In genomic region chr1:150283260-150283659, GRCh38 we compare ENCODE assay signal across 9 cellular contexts. TPM values are rescaled to one million over a fixed set of nuclear protein-coding genes. Genes with fewer than 3 reads are reported as not detected.
DNase-seq lines count a peak whose midpoint lies in the region; ATAC-seq and TF ChIP-seq lines count a peak whose summit lies in the region.
"Had no signal": no experiment of that assay in that cellular context is flagged by ENCODE, and none has a peak within 500 bp of the region (broad histone marks: within the 10 kb centered on the region; RNA-seq: fewer than 3 reads in every experiment).

No MANE protein-coding gene starts in this region.

- H3K4me3 Mint-ChIP-seq in neural progenitor cell, result peak overlapping the region; percentile 93

- no peak for TF ChIP-seq CTCF in AG04450 (IDR thresholded peaks at IDR 0.05; ENCODE audit: low read depth, low read length)
- no peak for TF ChIP-seq CTCF in neural progenitor cell (IDR thresholded peaks at IDR 0.05)
- no peak for TF ChIP-seq CTCF in mucosa of descending colon (IDR thresholded peaks at IDR 0.05)

- no peak overlapping the region for H3K27ac Mint-ChIP-seq in neural progenitor cell

- intact Hi-C loops in mucosa of descending colon (cut with DNase I, micrococcal nuclease), result no loop called here

- peaks cover 16% of the 10 kb centered on the region for H3F3A ChIP-seq in neural progenitor cell (ENCODE audit: low read depth)

- H3K79me2 ChIP-seq in neural progenitor cell (ENCODE audit: low read depth), result peaks cover 8% of the 10 kb centered on the region

- H3K4me1 Mint-ChIP-seq in neural progenitor cell, result peaks cover 34% of the 10 kb centered on the region

- H3K4me2 ChIP-seq in neural progenitor cell, result peak overlapping the region; percentile 95

- no peaks in the 10 kb centered on the region for H3K9me3 Mint-ChIP-seq in neural progenitor cell

- peaks cover 11% of the 10 kb centered on the region for H3K27me3 Mint-ChIP-seq in neural progenitor cell (ENCODE audit: insufficient read depth, low read depth)

- H3K27ac ChIP-seq in AG04450 (ENCODE audit: low read depth, low read length), result no peak overlapping the region
- no peak overlapping the region for H3K27ac ChIP-seq in HUES6 (ENCODE audit: low read depth, low read length)
- H3K27ac ChIP-seq in neural progenitor cell, result no peak overlapping the region

- H3K9me3 ChIP-seq in AG04450 (ENCODE audit: control insufficient read depth, insufficient read depth, low read length) (no peaks in the 10 kb centered on the region; the same call in 1 of the 2 replicates), HUES6 (ENCODE audit: control insufficient read depth, insufficient read depth, low read depth, low read length) (no peaks in the 10 kb centered on the region), endocrine pancreas (ENCODE audit: control insufficient read depth, low read length) (no peaks in the 10 kb centered on the region), neural progenitor cell (ENCODE audit: low read depth) (no peaks in the 10 kb centered on the region), mucosa of descending colon (no peaks in the 10 kb centered on the region)

- CTCF ChIA-PET in AG04450 (lab: Charles Lee), result interaction anchor here (1.3 to 3.5 kb wide), 2 partner anchors 11 to 27 kb away, joined by 10 to 44 read pairs; partner anchors contain the start of gene C1orf54

- peak overlapping the region; percentile 77 for H3K4me3 ChIP-seq in AG04450 (ENCODE audit: low read depth, low read length)
- H3K4me3 ChIP-seq in HUES6 (ENCODE audit: low read depth, low read length), result peak overlapping the region; percentile 83
- peak overlapping the region; percentile 69 for H3K4me3 ChIP-seq in endocrine pancreas (ENCODE audit: control insufficient read depth, insufficient read depth, low read length)
- H3K4me3 ChIP-seq in neural progenitor cell, result peak overlapping the region; percentile 71
- no peak overlapping the region for H3K4me3 ChIP-seq in mucosa of descending colon

- peaks cover 8% of the 10 kb centered on the region; the same call in 1 of the 2 replicates for H3K36me3 ChIP-seq in HUES6 (ENCODE audit: control insufficient read depth, insufficient read depth, low read length)
- H3K36me3 ChIP-seq in endocrine pancreas (ENCODE audit: control insufficient read depth, insufficient read depth, low read length), result no peaks in the 10 kb centered on the region
- no peaks in the 10 kb centered on the region for H3K36me3 ChIP-seq in neural progenitor cell
- H3K36me3 ChIP-seq in mucosa of descending colon (ENCODE audit: low read depth), result no peaks in the 10 kb centered on the region

- no peak overlapping the region for H2AFZ ChIP-seq in neural progenitor cell (replicated peaks)

- peaks cover 24% of the 10 kb centered on the region for H3K36me3 Mint-ChIP-seq in neural progenitor cell

- H3K9ac ChIP-seq in HUES6 (ENCODE audit: low read length) (no peak overlapping the region), endocrine pancreas (ENCODE audit: control insufficient read depth, insufficient read depth, low read length) (peak overlapping the region; percentile 79), neural progenitor cell (no peak overlapping the region)

- H3K4me1 ChIP-seq in HUES6 (ENCODE audit: control insufficient read depth, insufficient read depth, low read length) (peaks cover 16% of the 10 kb centered on the region), endocrine pancreas (ENCODE audit: control insufficient read depth, insufficient read depth, low read length) (peaks cover 5% of the 10 kb centered on the region), neural progenitor cell (peaks cover 12% of the 10 kb centered on the region), mucosa of descending colon (ENCODE audit: low read depth) (peaks cover 19% of the 10 kb centered on the region)

- H4K20me1 ChIP-seq in neural progenitor cell (ENCODE audit: low read depth), result no peaks in the 10 kb centered on the region

- H3K27me3 ChIP-seq in AG04450 (ENCODE audit: control insufficient read depth, insufficient read depth, low read length), result no peaks in the 10 kb centered on the region
- peaks cover 17% of the 10 kb centered on the region for H3K27me3 ChIP-seq in HUES6 (ENCODE audit: control insufficient read depth, insufficient read depth, low read length)
- H3K27me3 ChIP-seq in endocrine pancreas (ENCODE audit: control insufficient read depth, insufficient read depth, low read length), result no peaks in the 10 kb centered on the region
- peaks cover 10% of the 10 kb centered on the region for H3K27me3 ChIP-seq in neural progenitor cell

- no peak for ATAC-seq in mucosa of descending colon

- POLR2A ChIA-PET in AG04450 (lab: Yijun Ruan, JAX), result no interaction called here

- no peak for DNase-seq in AG04450 (ENCODE audit: low read depth, low spot score)
- no peak for DNase-seq in neural progenitor cell (ENCODE audit: low spot score)
- DNase-seq in KG1 (lab: John Stamatoyannopoulos, UW), result no peak
- no peak for DNase-seq in mucosa of descending colon
- DNase-seq in effector CD4-positive, alpha-beta T cell, result no peak
- no peak for DNase-seq in NCI-H2081 (lab: John Stamatoyannopoulos, UW)

RNA-seq across cellular contexts. Expression of gene CIART, which starts 0.9 kb away (rescaled TPM):
- polyA plus RNA-seq in AG04450 (2011; rRNA removed), result 8.6 and 9.4 TPM in 2 replicates
- polyA minus RNA-seq in AG04450 (2011; rRNA and poly(A)+ RNA removed), result 12.6 and 17.8 TPM in 2 replicates
- total RNA-seq in neural progenitor cell (ENCODE audit: low replicate concordance) (22.6 and 25.3 TPM in 2 replicates), mucosa of descending colon (10 to 100 TPM in 1 of 3 donors, 1 to 10 TPM in 1, under 1 TPM in 1; 0.49 to 12.6 (median 1.6) TPM)

RNA-seq across cellular contexts. Expression of gene MRPS21, which starts 10.4 kb away (rescaled TPM):
- 65.2 and 71.0 TPM in 2 replicates for polyA plus RNA-seq in AG04450 (2011; rRNA removed)
- 23.2 and 27.3 TPM in 2 replicates for polyA minus RNA-seq in AG04450 (2011; rRNA and poly(A)+ RNA removed)
- total RNA-seq in neural progenitor cell (ENCODE audit: low replicate concordance) (53.1 and 75.1 TPM in 2 replicates), mucosa of descending colon (10 to 100 TPM; 39.4 to 50.2 (median 45.6) TPM)

RNA-seq across cellular contexts. Expression of gene C1orf54, which starts 10.7 kb away (rescaled TPM):
- polyA plus RNA-seq in AG04450 (2011; rRNA removed), result 78.3 and 79.3 TPM in 2 replicates
- polyA minus RNA-seq in AG04450 (2011; rRNA and poly(A)+ RNA removed), result 12.3 and 12.9 TPM in 2 replicates
- total RNA-seq in neural progenitor cell (ENCODE audit: low replicate concordance) (19.7 and 26.7 TPM in 2 replicates), mucosa of descending colon (10 to 100 TPM in 1 of 3 donors, 1 to 10 TPM in 2; 4.5 to 26.2 (median 6.4) TPM)

RNA-seq across cellular contexts. Expression of gene APH1A, which starts 14.4 kb away (rescaled TPM):
- polyA plus RNA-seq in AG04450 (2011; rRNA removed), result 117 and 121 TPM in 2 replicates
- polyA minus RNA-seq in AG04450 (2011; rRNA and poly(A)+ RNA removed), result 94.3 and 106 TPM in 2 replicates
- total RNA-seq in neural progenitor cell (ENCODE audit: low replicate concordance) (63.0 and 118 TPM in 2 replicates), mucosa of descending colon (100 to 1,000 TPM; 128 to 212 (median 188) TPM)

RNA-seq across cellular contexts. Expression of gene CA14, which starts 25.7 kb away (rescaled TPM):
- 0.09 TPM in 2 replicates for polyA plus RNA-seq in AG04450 (2011; rRNA removed)
- polyA minus RNA-seq in AG04450 (2011; rRNA and poly(A)+ RNA removed), result not detected in 2 replicates
- total RNA-seq in neural progenitor cell (ENCODE audit: low replicate concordance) (56.4 and 64.4 TPM in 2 replicates), mucosa of descending colon (1 to 10 TPM in 1 of 3 donors, under 1 TPM in 2; 0.38 to 6.8 (median 0.41) TPM)
- total RNA-seq: activated CD8-positive, alpha-beta memory T cell treated with anti-CD3 and anti-CD28 coated beads for 36 hours had no signal
